Comparison of ENCODE assay signal across 8 cellular contexts in the genomic region with DNA sequence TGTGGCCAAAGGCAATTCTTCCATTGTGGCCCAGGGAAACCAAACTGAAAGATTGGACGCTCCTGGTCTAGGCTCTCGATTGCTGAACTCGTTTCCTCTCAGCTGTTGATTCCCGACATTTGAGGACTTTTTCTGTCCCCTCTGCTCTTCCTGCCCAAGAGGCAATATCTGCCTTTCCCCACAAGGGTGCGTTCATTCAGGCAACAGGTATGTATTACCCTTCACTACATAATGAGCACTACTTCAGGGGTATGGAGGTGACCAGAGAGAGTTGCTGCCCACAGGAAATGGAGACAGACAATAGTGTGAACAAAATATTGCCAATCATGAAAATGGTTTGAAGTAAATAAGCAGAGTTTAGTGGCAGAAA. TPM values are rescaled to one million over a fixed set of nuclear protein-coding genes. Genes with fewer than 3 reads are reported as not detected.
DNase-seq lines count a peak whose midpoint lies in the region; ATAC-seq and TF ChIP-seq lines count a peak whose summit lies in the region.

No MANE protein-coding gene starts in this region.

- H3K9me3 Mint-ChIP-seq in activated naive CD4-positive, alpha-beta T cell treated with anti-CD3 and anti-CD28 coated beads, Interleukin-2, amount 50 U/mL, for 72 hours = peaks cover 0 to 4% of the 10 kb centered on the region in 2 donors

- H3K36me3 Mint-ChIP-seq in activated naive CD4-positive, alpha-beta T cell treated with anti-CD3 and anti-CD28 coated beads, Interleukin-2, amount 50 U/mL, for 72 hours = no peaks in the 10 kb centered on the region

- TF ChIP-seq CTCF in AG10803 (conservative IDR thresholded peaks at IDR 0.05; ENCODE audit: low read length) (peak; percentile 52), lung (IDR thresholded peaks at IDR 0.05; ENCODE audit: control extremely low read depth, extremely low read depth) (no peak), lower leg skin (IDR thresholded peaks at IDR 0.05) (no peak), sigmoid colon (IDR thresholded peaks at IDR 0.05) (peak in 1 of 4 experiments; percentile 8)

- TF ChIP-seq EP300 in sigmoid colon (IDR thresholded peaks at IDR 0.05) = no peak

- H3K27me3 ChIP-seq in HUES6 (ENCODE audit: control insufficient read depth, insufficient read depth, low read length) (no peaks in the 10 kb centered on the region), lung (ENCODE audit: control insufficient read depth, insufficient read depth) (no peaks in the 10 kb centered on the region), sigmoid colon (no peaks in the 10 kb centered on the region)

- ATAC-seq in GM18502 (IDR thresholded peaks at IDR 0.05; ENCODE audit: poor library complexity, unreplicated experiment) (peak; percentile 86), lung (ENCODE audit: insufficient read depth, low FRiP score) (peak; percentile 78)
- ATAC-seq in activated naive CD4-positive, alpha-beta T cell treated with anti-CD3 and anti-CD28 coated beads, Interleukin-2, amount 50 U/mL, for 72 hours = peak; percentile 66 to 75

- H3K27ac ChIP-seq in HUES6 (ENCODE audit: low read depth, low read length) = no peak overlapping the region
- no peak overlapping the region for H3K27ac ChIP-seq in lung (ENCODE audit: low read depth in 1 of 2, low read length in 1 of 2)
- no peak overlapping the region for H3K27ac ChIP-seq in sigmoid colon

- H3K9ac ChIP-seq in HUES6 (ENCODE audit: low read length) = no peak overlapping the region

- intact Hi-C loops in lower leg skin (cut with DNase I; ENCODE audit: low total_unique reads) = no loop called here
- intact Hi-C loops in sigmoid colon (cut with DNase I) = no loop called here

- TF ChIP-seq POLR2A in lower leg skin (IDR thresholded peaks at IDR 0.05) (no peak), sigmoid colon (IDR thresholded peaks at IDR 0.05) (no peak)

- peak overlapping the region; percentile 31 to 47 for H3K27ac Mint-ChIP-seq in activated naive CD4-positive, alpha-beta T cell treated with anti-CD3 and anti-CD28 coated beads, Interleukin-2, amount 50 U/mL, for 72 hours

- peak; percentile 12 for DNase-seq in AG10803 (ENCODE audit: low read depth)
- peak in 1 of 2 donors; percentile 5 for DNase-seq in activated naive CD4-positive, alpha-beta T cell treated with anti-CD3 and anti-CD28 coated beads, Interleukin-2, amount 50 U/mL, for 72 hours (ENCODE audit: low spot score in 2 of 2)
- DNase-seq in lung (ENCODE audit: low spot score) = no peak
- DNase-seq in T1000 (lab: John Stamatoyannopoulos, UW) = no peak
- no peak for DNase-seq in lower leg skin (ENCODE audit: low spot score in 2 of 2)
- DNase-seq in sigmoid colon = no peak

- no peaks in the 10 kb centered on the region for H3K4me1 ChIP-seq in HUES6 (ENCODE audit: control insufficient read depth, insufficient read depth, low read length)
- H3K4me1 ChIP-seq in lung (ENCODE audit: control insufficient read depth in 2 of 2, insufficient read depth in 2 of 2, low read length in 2 of 2) = no peaks in the 10 kb centered on the region
- no peaks in the 10 kb centered on the region for H3K4me1 ChIP-seq in sigmoid colon

- H3K9me3 ChIP-seq in HUES6 (ENCODE audit: control insufficient read depth, insufficient read depth, low read depth, low read length) (0 out of 2 replicates have a peak, but pooled peaks cover 2% of the 10 kb centered on the region), lung (ENCODE audit: control insufficient read depth in 2 of 2, insufficient read depth in 1 of 2, low read length in 1 of 2) (peaks cover 0 to 7% of the 10 kb centered on the region in 2 donors), sigmoid colon (peaks cover 0 to 3% (median 0%) of the 10 kb centered on the region in 4 donors)

- WGBS in lung, 2 donors = 41 to 60% methylated on average over 5 of the region's 5 CpGs
- 76% methylated on average over 5 of the region's 5 CpGs for WGBS in lower leg skin, 2 donors
- 54 to 56% methylated on average over 5 of the region's 5 CpGs for WGBS in sigmoid colon, 2 donors

- no peaks in the 10 kb centered on the region for H3K36me3 ChIP-seq in HUES6 (ENCODE audit: control insufficient read depth, insufficient read depth, low read length)
- H3K36me3 ChIP-seq in lung (ENCODE audit: control insufficient read depth in 2 of 2, insufficient read depth in 2 of 2, low read length in 2 of 2) = no peaks in the 10 kb centered on the region
- no peaks in the 10 kb centered on the region for H3K36me3 ChIP-seq in sigmoid colon

- H3K4me3 ChIP-seq in AG10803 (ENCODE audit: low read length) (no peak overlapping the region), HUES6 (ENCODE audit: low read depth, low read length) (peak overlapping the region; percentile 52), lung (no peak overlapping the region), lower leg skin (ENCODE audit: low read depth, poor library complexity, severe bottlenecking) (no peak overlapping the region), sigmoid colon (no peak overlapping the region)

RNA-seq across cellular contexts. Expression of a gene that starts 8.2 kb away (rescaled TPM):
- not detected for total RNA-seq in activated naive CD4-positive, alpha-beta T cell treated with anti-CD3 and anti-CD28 coated beads, Interleukin-2, amount 50 U/mL, for 72 hours
- total RNA-seq in lung (not detected), lower leg skin (not detected), sigmoid colon (not detected)
- polyA plus RNA-seq in lung (not detected), sigmoid colon (not detected)

RNA-seq across cellular contexts. Expression of a gene that starts 24.6 kb away (rescaled TPM):
- total RNA-seq in activated naive CD4-positive, alpha-beta T cell treated with anti-CD3 and anti-CD28 coated beads, Interleukin-2, amount 50 U/mL, for 72 hours = 10 to 100 TPM; 19.4 to 30.8 TPM
- 10 to 100 TPM; 22.6 to 51.5 TPM for total RNA-seq in lung
- 10 to 100 TPM in 1 of 2 donors, 1 to 10 TPM in 1; 9.9 to 19.8 TPM for polyA plus RNA-seq in lung
- 10 to 100 TPM; 32.2 to 41.0 (median 35.7) TPM for total RNA-seq in lower leg skin
- 10 to 100 TPM; 43.3 to 77.8 (median 61.2) TPM for total RNA-seq in sigmoid colon
- polyA plus RNA-seq in sigmoid colon = 10 to 100 TPM; 18.9 to 27.3 (median 22.2) TPM
